In genomic region chr2:229586746-229587705, GRCh38 we compare ENCODE assay signal across 9 cellular contexts.
DNase-seq lines count a peak whose midpoint lies in the region; ATAC-seq, FAIRE-seq and TF ChIP-seq lines count a peak whose summit lies in the region.
"Had no signal": no experiment of that assay in that cellular context is flagged by ENCODE, and none has a peak within 500 bp of the region (broad histone marks: within the 10 kb centered on the region; RNA-seq: fewer than 3 reads in every experiment).

No MANE protein-coding gene starts in this region.

- ATAC-seq in GM19372 (IDR thresholded peaks at IDR 0.05; ENCODE audit: low read depth, unreplicated experiment) (peak; percentile 69), HG03457 (IDR thresholded peaks at IDR 0.05; ENCODE audit: unreplicated experiment) (peak; percentile 81)

- no peaks in the 10 kb centered on the region for H3K9me2 ChIP-seq in DOHH2 (replicated peaks; ENCODE audit: control insufficient read depth, low read length)

- H3K36me3 ChIP-seq in DOHH2 (ENCODE audit: control insufficient read depth, low read length) = no peaks in the 10 kb centered on the region
- no peaks in the 10 kb centered on the region for H3K36me3 ChIP-seq in bronchial epithelial cell (ENCODE audit: control insufficient read depth, insufficient read depth, low read length)

- peaks cover 5% of the 10 kb centered on the region for H3K4me1 ChIP-seq in DOHH2 (ENCODE audit: control insufficient read depth, low read length)

- peak overlapping the region; percentile 67 for H3K4me2 ChIP-seq in DOHH2 (ENCODE audit: low read length)

- H3F3A ChIP-seq in DOHH2 (ENCODE audit: control insufficient read depth, insufficient read depth) = no peaks in the 10 kb centered on the region

- no peaks in the 10 kb centered on the region for H4K20me1 ChIP-seq in DOHH2 (ENCODE audit: control insufficient read depth, insufficient read depth, low read depth, low read length)

- H3K9me3 ChIP-seq in DOHH2 (ENCODE audit: control insufficient read depth, insufficient read depth, low read length) = no peaks in the 10 kb centered on the region

- DNase-seq in NOMO-1 treated with DMSO at 0.1 percent for 48 hours (lab: John Stamatoyannopoulos, UW; ENCODE audit: unreplicated experiment) (peak; percentile 36), bronchial epithelial cell (ENCODE audit: low read depth) (peak; percentile 94), iris pigment epithelial cell (ENCODE audit: low read depth) (peak; percentile 80)
- peak; percentile 7 for DNase-seq in stimulated activated CD4-positive, alpha-beta T cell treated with anti-CD3 and anti-CD28 coated beads, Interleukin-12 subunit alpha, Interleukin-12 subunit beta, amount 100 ng/mL, for 4 hours
- no peak for DNase-seq in activated CD4-positive, CD25-positive, alpha-beta regulatory T cell treated with anti-CD3 and anti-CD28 coated beads, Interleukin-2, amount 50 U/mL, for 72 hours

- no peaks in the 10 kb centered on the region for H3K79me2 ChIP-seq in DOHH2 (ENCODE audit: control insufficient read depth, low read length)

- no peak overlapping the region for H3K27ac ChIP-seq in DOHH2 (ENCODE audit: low read depth, low read length)

- H3K27me3 ChIP-seq in DOHH2 (ENCODE audit: control insufficient read depth, low read length) = peaks cover 19% of the 10 kb centered on the region
- H3K27me3 ChIP-seq in bronchial epithelial cell (ENCODE audit: control insufficient read depth, insufficient read depth, low read length) = no peaks in the 10 kb centered on the region

- no peak for FAIRE-seq in bronchial epithelial cell (lab: Jason Lieb, UNC)
- FAIRE-seq: colon had no signal

- TF ChIP-seq CTCF in DOHH2 (IDR thresholded peaks at IDR 0.05; ENCODE audit: low read depth, low read length, poor library complexity, severe bottlenecking) (peak; percentile 82), bronchial epithelial cell (IDR thresholded peaks at IDR 0.05; ENCODE audit: insufficient read depth, low read length, severe bottlenecking) (peak; percentile 97)

- H3K4me3 ChIP-seq in DOHH2 (ENCODE audit: low read length) = peak overlapping the region; percentile 64
- peak overlapping the region; percentile 7 for H3K4me3 ChIP-seq in bronchial epithelial cell (ENCODE audit: low read depth, low read length)
